In the genomic region with DNA sequence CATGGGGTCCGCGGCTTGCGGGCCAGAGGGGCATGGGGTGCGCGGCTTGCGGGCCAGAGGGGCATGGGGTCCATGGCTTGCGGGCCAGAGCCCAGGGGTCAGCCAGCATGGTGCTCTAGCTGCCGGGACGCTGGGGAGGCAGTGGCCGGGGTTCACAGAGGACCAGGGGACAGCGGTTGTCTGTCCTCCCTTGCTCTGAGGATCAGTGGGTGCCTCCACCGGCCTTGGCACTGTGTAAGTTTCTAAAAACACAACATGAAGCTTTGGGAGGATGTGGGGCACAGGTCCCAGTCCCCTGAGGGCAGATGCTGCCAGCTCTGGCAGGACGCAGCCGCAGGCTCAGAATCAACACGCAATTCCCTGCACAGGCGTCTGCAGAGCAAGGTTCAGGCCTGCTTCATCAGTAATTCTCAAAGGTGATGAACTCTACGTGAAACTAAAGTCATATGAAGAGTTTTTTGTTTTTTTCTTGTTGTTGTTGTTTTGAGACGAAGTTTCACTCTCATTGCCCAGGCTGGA, we compare ENCODE assay signal across 1 cellular context.
TF ChIP-seq lines count a peak whose summit lies in the region.

No MANE protein-coding gene starts in this region.

TF ChIP-seq in HepG2, 621 proteins besides CTCF, POLR2A, EP300 and RAD21:
- TF ChIP-seq, protein P1, sequence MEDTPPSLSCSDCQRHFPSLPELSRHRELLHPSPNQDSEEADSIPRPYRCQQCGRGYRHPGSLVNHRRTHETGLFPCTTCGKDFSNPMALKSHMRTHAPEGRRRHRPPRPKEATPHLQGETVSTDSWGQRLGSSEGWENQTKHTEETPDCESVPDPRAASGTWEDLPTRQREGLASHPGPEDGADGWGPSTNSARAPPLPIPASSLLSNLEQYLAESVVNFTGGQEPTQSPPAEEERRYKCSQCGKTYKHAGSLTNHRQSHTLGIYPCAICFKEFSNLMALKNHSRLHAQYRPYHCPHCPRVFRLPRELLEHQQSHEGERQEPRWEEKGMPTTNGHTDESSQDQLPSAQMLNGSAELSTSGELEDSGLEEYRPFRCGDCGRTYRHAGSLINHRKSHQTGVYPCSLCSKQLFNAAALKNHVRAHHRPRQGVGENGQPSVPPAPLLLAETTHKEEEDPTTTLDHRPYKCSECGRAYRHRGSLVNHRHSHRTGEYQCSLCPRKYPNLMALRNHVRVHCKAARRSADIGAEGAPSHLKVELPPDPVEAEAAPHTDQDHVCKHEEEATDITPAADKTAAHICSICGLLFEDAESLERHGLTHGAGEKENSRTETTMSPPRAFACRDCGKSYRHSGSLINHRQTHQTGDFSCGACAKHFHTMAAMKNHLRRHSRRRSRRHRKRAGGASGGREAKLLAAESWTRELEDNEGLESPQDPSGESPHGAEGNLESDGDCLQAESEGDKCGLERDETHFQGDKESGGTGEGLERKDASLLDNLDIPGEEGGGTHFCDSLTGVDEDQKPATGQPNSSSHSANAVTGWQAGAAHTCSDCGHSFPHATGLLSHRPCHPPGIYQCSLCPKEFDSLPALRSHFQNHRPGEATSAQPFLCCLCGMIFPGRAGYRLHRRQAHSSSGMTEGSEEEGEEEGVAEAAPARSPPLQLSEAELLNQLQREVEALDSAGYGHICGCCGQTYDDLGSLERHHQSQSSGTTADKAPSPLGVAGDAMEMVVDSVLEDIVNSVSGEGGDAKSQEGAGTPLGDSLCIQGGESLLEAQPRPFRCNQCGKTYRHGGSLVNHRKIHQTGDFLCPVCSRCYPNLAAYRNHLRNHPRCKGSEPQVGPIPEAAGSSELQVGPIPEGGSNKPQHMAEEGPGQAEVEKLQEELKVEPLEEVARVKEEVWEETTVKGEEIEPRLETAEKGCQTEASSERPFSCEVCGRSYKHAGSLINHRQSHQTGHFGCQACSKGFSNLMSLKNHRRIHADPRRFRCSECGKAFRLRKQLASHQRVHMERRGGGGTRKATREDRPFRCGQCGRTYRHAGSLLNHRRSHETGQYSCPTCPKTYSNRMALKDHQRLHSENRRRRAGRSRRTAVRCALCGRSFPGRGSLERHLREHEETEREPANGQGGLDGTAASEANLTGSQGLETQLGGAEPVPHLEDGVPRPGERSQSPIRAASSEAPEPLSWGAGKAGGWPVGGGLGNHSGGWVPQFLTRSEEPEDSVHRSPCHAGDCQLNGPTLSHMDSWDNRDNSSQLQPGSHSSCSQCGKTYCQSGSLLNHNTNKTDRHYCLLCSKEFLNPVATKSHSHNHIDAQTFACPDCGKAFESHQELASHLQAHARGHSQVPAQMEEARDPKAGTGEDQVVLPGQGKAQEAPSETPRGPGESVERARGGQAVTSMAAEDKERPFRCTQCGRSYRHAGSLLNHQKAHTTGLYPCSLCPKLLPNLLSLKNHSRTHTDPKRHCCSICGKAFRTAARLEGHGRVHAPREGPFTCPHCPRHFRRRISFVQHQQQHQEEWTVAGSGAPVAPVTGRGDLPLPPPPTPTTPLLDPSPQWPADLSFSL (CRISPR knock-in tag; IDR thresholded peaks at IDR 0.05) = no peak
- TF ChIP-seq ZNF326 (CRISPR knock-in tag; IDR thresholded peaks at IDR 0.05; ENCODE audit: borderline replicate concordance) (no peak), HNF4A (CRISPR knock-in tag; IDR thresholded peaks at IDR 0.05) (no peak), ZBTB38 (CRISPR knock-in tag; IDR thresholded peaks at IDR 0.05) (no peak), MAF1 (CRISPR knock-in tag; IDR thresholded peaks at IDR 0.05; ENCODE audit: borderline replicate concordance) (no peak), ZSCAN21 (CRISPR knock-in tag; IDR thresholded peaks at IDR 0.05; ENCODE audit: borderline replicate concordance) (no peak), RORA (CRISPR knock-in tag; IDR thresholded peaks at IDR 0.05) (no peak), ZSCAN31 (CRISPR knock-in tag; IDR thresholded peaks at IDR 0.05; ENCODE audit: low read depth) (no peak), KDM2A (CRISPR knock-in tag; IDR thresholded peaks at IDR 0.05; ENCODE audit: borderline replicate concordance, low read depth) (no peak), STAT5B (CRISPR knock-in tag; IDR thresholded peaks at IDR 0.05) (no peak), HOXD1 (CRISPR knock-in tag; IDR thresholded peaks at IDR 0.05) (no peak), CEBPG (CRISPR knock-in tag; IDR thresholded peaks at IDR 0.05) (no peak)
- TF ChIP-seq, protein P2, sequence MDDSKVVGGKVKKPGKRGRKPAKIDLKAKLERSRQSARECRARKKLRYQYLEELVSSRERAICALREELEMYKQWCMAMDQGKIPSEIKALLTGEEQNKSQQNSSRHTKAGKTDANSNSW (CRISPR knock-in tag; IDR thresholded peaks at IDR 0.05; ENCODE audit: borderline replicate concordance) = no peak
- TF ChIP-seq, protein P3, sequence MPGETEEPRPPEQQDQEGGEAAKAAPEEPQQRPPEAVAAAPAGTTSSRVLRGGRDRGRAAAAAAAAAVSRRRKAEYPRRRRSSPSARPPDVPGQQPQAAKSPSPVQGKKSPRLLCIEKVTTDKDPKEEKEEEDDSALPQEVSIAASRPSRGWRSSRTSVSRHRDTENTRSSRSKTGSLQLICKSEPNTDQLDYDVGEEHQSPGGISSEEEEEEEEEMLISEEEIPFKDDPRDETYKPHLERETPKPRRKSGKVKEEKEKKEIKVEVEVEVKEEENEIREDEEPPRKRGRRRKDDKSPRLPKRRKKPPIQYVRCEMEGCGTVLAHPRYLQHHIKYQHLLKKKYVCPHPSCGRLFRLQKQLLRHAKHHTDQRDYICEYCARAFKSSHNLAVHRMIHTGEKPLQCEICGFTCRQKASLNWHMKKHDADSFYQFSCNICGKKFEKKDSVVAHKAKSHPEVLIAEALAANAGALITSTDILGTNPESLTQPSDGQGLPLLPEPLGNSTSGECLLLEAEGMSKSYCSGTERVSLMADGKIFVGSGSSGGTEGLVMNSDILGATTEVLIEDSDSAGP (CRISPR knock-in tag; IDR thresholded peaks at IDR 0.05; ENCODE audit: borderline replicate concordance) = no peak
